10 cellular contexts compared by ENCODE assay signal in genomic region chr20:64056889-64057627, GRCh38. TPM values are rescaled to one million over a fixed set of nuclear protein-coding genes. Genes with fewer than 3 reads are reported as not detected.
DNase-seq lines count a peak whose midpoint lies in the region; ATAC-seq and TF ChIP-seq lines count a peak whose summit lies in the region.
"Had no signal": no experiment of that assay in that cellular context is flagged by ENCODE, and none has a peak within 500 bp of the region (broad histone marks: within the 10 kb centered on the region; RNA-seq: fewer than 3 reads in every experiment).

No MANE protein-coding gene starts in this region.

- peak; percentile 63 for ATAC-seq in activated CD4-positive, alpha-beta T cell treated with anti-CD3 and anti-CD28 coated beads for 36 hours
- ATAC-seq in T-cell (replicated peaks in 1 of 4) (peak; percentile 27 to 58 (median 42)), gastroesophageal sphincter (no peak)
- ATAC-seq in stimulated activated naive CD8-positive, alpha-beta T cell treated with anti-CD3 and anti-CD28 coated beads, Interleukin-15, Interleukin-2, amounts not matched to agents 100 U/mL and 50 U/mL, for 24 hours = peak; percentile 25

- POLR2A ChIA-PET in activated CD4-positive, alpha-beta T cell treated with anti-CD3 and anti-CD28 coated beads for 36 hours (lab: Charles Lee) = interaction anchor here (0.6 kb wide), 1 partner anchor 18 kb away, joined by 3 read pairs; no protein-coding TSS in a partner anchor
- POLR2A ChIA-PET in T-cell (lab: Charles Lee) = no interaction called here

- intact Hi-C loops in activated CD4-positive, alpha-beta T cell treated with anti-CD3 and anti-CD28 coated beads for 36 hours (cut with DNase I, micrococcal nuclease) = loop anchor here (1.0 to 5.0 kb wide), 4 partner anchors 18 to 350 kb away; partner anchors contain the start of genes ARFRP1 (in 1 of the 2) and PRPF6 (in 1 of the 2)

- peak overlapping the region in 3 of 4 donors; percentile 60 to 78 (median 66) for H3K27ac ChIP-seq in gastroesophageal sphincter
- H3K27ac ChIP-seq: brain microvascular endothelial cell had no signal

- H3K9me3 ChIP-seq in gastroesophageal sphincter = no peaks in the 10 kb centered on the region
- H3K9me3 ChIP-seq: A549 had no signal

- DNase-seq in activated CD4-positive, alpha-beta T cell treated with anti-CD3 and anti-CD28 coated beads for 36 hours = peak; percentile 72
- DNase-seq in activated CD4-positive, alpha-beta T cell treated with anti-CD3 and anti-CD28 coated beads, Interleukin-2, amount 50 U/mL, for 48 hours = no peak
- DNase-seq in T-cell (peak in 1 of 34 experiments; percentile 36), SIG-M5 (lab: John Stamatoyannopoulos, UW) (no peak), GM20000 (ENCODE audit: low spot score) (no peak), NCI-H1092 (lab: John Stamatoyannopoulos, UW) (no peak)
- peak; percentile 41 for DNase-seq in stimulated activated naive CD8-positive, alpha-beta T cell treated with anti-CD3 and anti-CD28 coated beads, Interleukin-15, Interleukin-2, amounts not matched to agents 100 U/mL and 50 U/mL, for 24 hours

- TF ChIP-seq CTCF in gastroesophageal sphincter (IDR thresholded peaks at IDR 0.05) (no peak), GM20000 (IDR thresholded peaks at IDR 0.05; ENCODE audit: extremely low read depth, missing control alignments) (no peak)

- CTCF ChIA-PET in activated CD4-positive, alpha-beta T cell treated with anti-CD3 and anti-CD28 coated beads for 36 hours (lab: Charles Lee) = interaction anchor here (0.6 to 1.7 kb wide), 14 partner anchors 8 to 747 kb away, joined by 3 to 6 read pairs (median 4); partner anchors contain the start of gene PRPF6
- CTCF ChIA-PET in T-cell (lab: Charles Lee) = interaction anchor here (0.6 kb wide), 2 partner anchors 351 to 519 kb away, joined by 3 read pairs; no protein-coding TSS in a partner anchor

- peaks cover 0 to 15% (median under 1%) of the 10 kb centered on the region in 3 donors for H3K4me1 ChIP-seq in gastroesophageal sphincter

- no peak for TF ChIP-seq EP300 in gastroesophageal sphincter (IDR thresholded peaks at IDR 0.05)

- H3K4me1 Mint-ChIP-seq in activated CD4-positive, alpha-beta T cell treated with anti-CD3 and anti-CD28 coated beads for 36 hours = peaks cover 16% of the 10 kb centered on the region
- peaks cover 11 to 25% (median 13%) of the 10 kb centered on the region in 3 donors for H3K4me1 Mint-ChIP-seq in T-cell

- peak overlapping the region; percentile 83 for H3K27ac Mint-ChIP-seq in activated CD4-positive, alpha-beta T cell treated with anti-CD3 and anti-CD28 coated beads for 36 hours
- peak overlapping the region in 1 of 2 donors; percentile 27 for H3K27ac Mint-ChIP-seq in T-cell

- peak overlapping the region; percentile 79 for H3K4me3 Mint-ChIP-seq in activated CD4-positive, alpha-beta T cell treated with anti-CD3 and anti-CD28 coated beads for 36 hours
- H3K4me3 Mint-ChIP-seq in T-cell = peak overlapping the region; percentile 55 to 71 (median 64)

- H3K27me3 Mint-ChIP-seq in activated CD4-positive, alpha-beta T cell treated with anti-CD3 and anti-CD28 coated beads for 36 hours = peaks cover 14% of the 10 kb centered on the region
- peaks cover 6 to 23% of the 10 kb centered on the region in 2 donors for H3K27me3 Mint-ChIP-seq in T-cell

- peak overlapping the region in 1 of 2 donors; percentile 28 for H3K4me3 ChIP-seq in gastroesophageal sphincter
- H3K4me3 ChIP-seq: A549 had no signal

- no peaks in the 10 kb centered on the region for H3K9me3 Mint-ChIP-seq in activated CD4-positive, alpha-beta T cell treated with anti-CD3 and anti-CD28 coated beads for 36 hours (ENCODE audit: low read depth)
- H3K9me3 Mint-ChIP-seq in T-cell = no peaks in the 10 kb centered on the region

- 70% methylated on average over 6 of the region's 39 CpGs; no CpG with 5 or more reads in 1 of the 2 donors for WGBS in gastroesophageal sphincter (ENCODE audit: low coverage in 1 of 2), 2 donors

- H3K27me3 ChIP-seq in gastroesophageal sphincter = peaks cover 61% of the 10 kb centered on the region
- H3K27me3 ChIP-seq: brain microvascular endothelial cell had no signal

- H3K36me3 ChIP-seq in gastroesophageal sphincter = no peaks in the 10 kb centered on the region
- H3K36me3 ChIP-seq: brain microvascular endothelial cell had no signal

- no peaks in the 10 kb centered on the region for H3K36me3 Mint-ChIP-seq in activated CD4-positive, alpha-beta T cell treated with anti-CD3 and anti-CD28 coated beads for 36 hours (ENCODE audit: low read depth)
- no peaks in the 10 kb centered on the region for H3K36me3 Mint-ChIP-seq in T-cell

- no peak for TF ChIP-seq POLR2A in gastroesophageal sphincter (IDR thresholded peaks at IDR 0.05)

RNA-seq across cellular contexts. Expression of gene TCEA2, which starts 5.9 kb away (rescaled TPM):
- 10 to 100 TPM; 40.6 to 50.0 TPM for total RNA-seq in activated CD4-positive, alpha-beta T cell treated with anti-CD3 and anti-CD28 coated beads for 36 hours
- total RNA-seq in T-cell = 10 to 100 TPM; 25.8 to 49.7 (median 40.1) TPM
- total RNA-seq in gastroesophageal sphincter = 10 to 100 TPM; 28.1 to 39.7 (median 33.6) TPM

RNA-seq across cellular contexts. Expression of gene SOX18, which starts 7.6 kb away (rescaled TPM):
- not detected for total RNA-seq in activated CD4-positive, alpha-beta T cell treated with anti-CD3 and anti-CD28 coated beads for 36 hours
- under 1 TPM in 3 of 5 donors, not detected in 2; 0.35 to 0.56 (median 0.44) TPM for total RNA-seq in T-cell
- total RNA-seq in gastroesophageal sphincter = 10 to 100 TPM in 1 of 4 donors, 1 to 10 TPM in 3; 4.4 to 13.3 (median 7.1) TPM

RNA-seq across cellular contexts. Expression of gene C20orf204, which starts 21.1 kb away (rescaled TPM):
- 1 to 10 TPM; 2.3 to 3.3 TPM for total RNA-seq in activated CD4-positive, alpha-beta T cell treated with anti-CD3 and anti-CD28 coated beads for 36 hours
- total RNA-seq in T-cell = 10 to 100 TPM in 2 of 5 donors, 1 to 10 TPM in 3; 4.5 to 20.8 (median 9.5) TPM
- 1 to 10 TPM in 1 of 4 donors, under 1 TPM in 2, not detected in 1; 0.40 to 1.6 (median 0.58) TPM for total RNA-seq in gastroesophageal sphincter

RNA-seq across cellular contexts. Expression of gene RGS19, which starts 22.3 kb away (rescaled TPM):
- total RNA-seq in activated CD4-positive, alpha-beta T cell treated with anti-CD3 and anti-CD28 coated beads for 36 hours = 10 to 100 TPM; 39.6 to 40.2 TPM
- total RNA-seq in T-cell (10 to 100 TPM; 39.2 to 61.7 (median 57.3) TPM), gastroesophageal sphincter (10 to 100 TPM in 2 of 4 donors, 1 to 10 TPM in 2; 3.4 to 16.0 (median 10.5) TPM)

RNA-seq across cellular contexts. Expression of gene OPRL1, which starts 22.8 kb away (rescaled TPM):
- total RNA-seq in activated CD4-positive, alpha-beta T cell treated with anti-CD3 and anti-CD28 coated beads for 36 hours = under 1 TPM; 0.42 to 0.50 TPM
- total RNA-seq in T-cell (1 to 10 TPM; 1.1 to 1.9 (median 1.5) TPM), gastroesophageal sphincter (1 to 10 TPM in 1 of 4 donors, under 1 TPM in 3; 0.50 to 1.1 (median 0.66) TPM)

Comparison
In these comparisons a context has a peak if more than half of its experiments do, and no peak if none do; other contexts are left out.
1. DNase-seq: peak in activated CD4-positive, alpha-beta T cell treated with anti-CD3 and anti-CD28 coated beads for 36 hours (single experiment) and stimulated activated naive CD8-positive, alpha-beta T cell treated with anti-CD3 and anti-CD28 coated beads, Interleukin-15, Interleukin-2, amounts not matched to agents 100 U/mL and 50 U/mL, for 24 hours (single experiment); none in activated CD4-positive, alpha-beta T cell treated with anti-CD3 and anti-CD28 coated beads, Interleukin-2, amount 50 U/mL, for 48 hours (0 of 2), SIG-M5 (single experiment), GM20000 (single experiment) and NCI-H1092 (single experiment).